In the genomic region with DNA sequence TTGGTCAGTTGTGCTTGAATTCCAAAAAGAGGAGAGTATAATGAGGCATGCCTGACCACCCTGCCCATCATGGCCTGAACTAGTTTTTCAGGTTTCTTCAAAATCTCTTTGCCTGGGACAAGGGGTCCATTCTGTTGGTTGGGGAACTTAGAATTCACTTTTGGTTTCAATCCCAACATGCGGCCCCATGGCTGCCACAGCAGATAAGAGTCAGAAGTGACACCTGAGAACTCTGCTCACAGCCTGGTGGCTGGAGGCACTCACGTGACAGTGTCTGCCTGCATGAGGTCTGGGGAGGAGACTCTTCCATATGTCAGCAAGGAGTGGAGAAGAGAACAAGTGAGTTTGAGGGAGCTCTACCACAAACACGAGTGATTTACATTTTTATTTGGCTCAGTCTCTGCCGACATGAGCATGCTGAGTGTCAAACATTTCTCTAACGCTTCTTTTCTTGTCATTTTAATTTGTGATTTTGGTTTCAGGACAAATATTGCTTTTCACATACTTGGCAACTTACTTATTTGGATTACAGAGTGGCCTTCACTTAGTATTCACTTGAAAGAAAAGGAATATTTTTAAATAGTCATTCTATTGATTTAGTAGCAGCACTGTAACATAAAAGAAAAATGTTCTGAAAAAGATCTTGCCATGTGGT, we compare ENCODE assay signal across 19 cellular contexts.
A peak's percentile ranks its signal among the peaks of the same experiment; 100 is the strongest.
DNase-seq lines count a peak whose midpoint lies in the region; ATAC-seq and TF ChIP-seq lines count a peak whose summit lies in the region.
"Had no signal": no experiment of that assay in that cellular context is flagged by ENCODE, and none has a peak within 500 bp of the region (broad histone marks: within the 10 kb centered on the region; RNA-seq: fewer than 3 reads in every experiment).

No MANE protein-coding gene starts in this region.

- DNase-seq in body of pancreas: peak in 3 of 4 donors; percentile 23 to 49 (median 33)
- DNase-seq in thyroid gland: peak; percentile 55 to 60
- DNase-seq in SK-N-SH: no peak
- DNase-seq in globus pallidus (ENCODE audit: low spot score): no peak
- no peak for DNase-seq in activated naive CD4-positive, alpha-beta T cell treated with anti-CD3 and anti-CD28 coated beads, Interleukin-2, amount 50 U/mL, for 72 hours (ENCODE audit: low spot score in 2 of 2)
- DNase-seq: adrenal gland; BE2C; H9; head of caudate nucleus; KBM-7; NCI-H1105; nucleus accumbens; stimulated activated CD4-positive, alpha-beta T cell treated with anti-CD3 and anti-CD28 coated beads, Interleukin-4, amount 100 ng/mL, for 1 hour; testis had no signal

- no peaks in the 10 kb centered on the region for H4K20me1 ChIP-seq in SK-N-SH (ENCODE audit: insufficient read depth)

- no peaks in the 10 kb centered on the region for H3K9me2 ChIP-seq in SK-N-SH

- TF ChIP-seq CTCF in body of pancreas (IDR thresholded peaks at IDR 0.05) (no peak), thyroid gland (IDR thresholded peaks at IDR 0.05) (no peak), SK-N-SH (IDR thresholded peaks at IDR 0.05) (no peak)

- intact Hi-C loops in body of pancreas (cut with DNase I): no loop called here
- intact Hi-C loops in thyroid gland (cut with DNase I): no loop called here

- H3K27me3 ChIP-seq in body of pancreas (no peaks in the 10 kb centered on the region), thyroid gland (no peaks in the 10 kb centered on the region), SK-N-SH (ENCODE audit: insufficient read depth) (peaks cover 5% of the 10 kb centered on the region; the same call in 1 of the 2 replicates)
- H3K27me3 ChIP-seq: adrenal gland, testis had no signal

- H3K9me3 ChIP-seq in body of pancreas: no peaks in the 10 kb centered on the region
- no peaks in the 10 kb centered on the region for H3K9me3 ChIP-seq in thyroid gland
- H3K9me3 ChIP-seq in SK-N-SH: no peaks in the 10 kb centered on the region
- H3K9me3 ChIP-seq: adrenal gland, BE2C, testis had no signal

- H3K36me3 Mint-ChIP-seq in activated naive CD4-positive, alpha-beta T cell treated with anti-CD3 and anti-CD28 coated beads, Interleukin-2, amount 50 U/mL, for 72 hours: peaks cover 0 to 4% of the 10 kb centered on the region in 2 donors

- no peak overlapping the region for H2AFZ ChIP-seq in SK-N-SH (ENCODE audit: low read depth)

- no peak overlapping the region for H3K4me2 ChIP-seq in SK-N-SH

- no peaks in the 10 kb centered on the region for H3F3A ChIP-seq in SK-N-SH (replicated peaks; ENCODE audit: insufficient read depth)

- no peak overlapping the region for H3K9ac ChIP-seq in SK-N-SH

- H3K4me3 ChIP-seq in body of pancreas (no peak overlapping the region), thyroid gland (replicated peaks in 1 of 3) (no peak overlapping the region), SK-N-SH (ENCODE audit: low read depth in 2 of 2, low read length in 1 of 2) (no peak overlapping the region)
- H3K4me3 ChIP-seq: adrenal gland, testis had no signal

- TF ChIP-seq EP300 in SK-N-SH (IDR thresholded peaks at IDR 0.05; ENCODE audit: borderline replicate concordance in 1 of 2, low read depth in 1 of 2, low read length in 1 of 2): no peak

- no peaks in the 10 kb centered on the region for H3K79me2 ChIP-seq in SK-N-SH (ENCODE audit: insufficient read depth)

- POLR2A ChIA-PET in SK-N-SH (lab: Yijun Ruan, JAX): no interaction called here

- TF ChIP-seq POLR2A in body of pancreas (IDR thresholded peaks at IDR 0.05) (no peak), thyroid gland (IDR thresholded peaks at IDR 0.05) (no peak)

- H3K9me3 Mint-ChIP-seq in activated naive CD4-positive, alpha-beta T cell treated with anti-CD3 and anti-CD28 coated beads, Interleukin-2, amount 50 U/mL, for 72 hours: peaks cover 0 to 14% of the 10 kb centered on the region in 2 donors

- H3K27ac Mint-ChIP-seq in activated naive CD4-positive, alpha-beta T cell treated with anti-CD3 and anti-CD28 coated beads, Interleukin-2, amount 50 U/mL, for 72 hours: no peak overlapping the region
- H3K27ac Mint-ChIP-seq: H9; T-helper 1 cell treated with Interleukin-12 subunit alpha and Interleukin-12 subunit beta and Interleukin-4 antibody, amounts not matched to agents 30 μg/mL and 1 μg/mL, for 36 hours had no signal

- peak; percentile 85 for ATAC-seq in GM19438 (IDR thresholded peaks at IDR 0.05; ENCODE audit: low read depth, unreplicated experiment)
- ATAC-seq in HG03521 (IDR thresholded peaks at IDR 0.05; ENCODE audit: unreplicated experiment): peak; percentile 62
- peak; percentile 82 for ATAC-seq in body of pancreas
- no peak for ATAC-seq in activated naive CD4-positive, alpha-beta T cell treated with anti-CD3 and anti-CD28 coated beads, Interleukin-2, amount 50 U/mL, for 72 hours
- ATAC-seq: activated CD4-positive, CD25-positive, alpha-beta regulatory T cell treated with anti-CD3 and anti-CD28 coated beads, Interleukin-2, amount 50 U/mL, for 24 hours; Right ventricle myocardium inferior had no signal

- TF ChIP-seq RAD21 in SK-N-SH (IDR thresholded peaks at IDR 0.05; ENCODE audit: low read length): no peak

- CTCF ChIA-PET in SK-N-SH (lab: Yijun Ruan, JAX): no interaction called here

- H3K27ac ChIP-seq in body of pancreas: no peak overlapping the region
- H3K27ac ChIP-seq in thyroid gland: peak overlapping the region in 2 of 3 donors; percentile 7 to 44
- no peak overlapping the region for H3K27ac ChIP-seq in SK-N-SH (ENCODE audit: low read depth in 2 of 2, low read length in 1 of 2)
- H3K27ac ChIP-seq: adrenal gland, testis had no signal

- peaks cover 13% of the 10 kb centered on the region for H3K4me1 ChIP-seq in body of pancreas
- peaks cover 8 to 13% of the 10 kb centered on the region in 2 donors for H3K4me1 ChIP-seq in thyroid gland
- H3K4me1 ChIP-seq in SK-N-SH (ENCODE audit: control insufficient read depth in 1 of 2, insufficient read depth in 2 of 2, low read depth in 1 of 2, low read length in 1 of 2): no peaks in the 10 kb centered on the region
- H3K4me1 ChIP-seq: BE2C, testis had no signal

- WGBS in body of pancreas, 2 donors: 22% methylated on average over 5 of the region's 5 CpGs
- WGBS in thyroid gland, 2 donors: 42 to 47% methylated on average over 5 of the region's 5 CpGs
- 21% methylated on average over 5 of the region's 5 CpGs for WGBS in SK-N-SH (ENCODE audit: low lambda C conversion rate)

- H3K36me3 ChIP-seq in body of pancreas (replicated peaks in 1 of 2; ENCODE audit: insufficient read depth in 1 of 2, low read depth in 2 of 2): no peaks in the 10 kb centered on the region
- no peaks in the 10 kb centered on the region for H3K36me3 ChIP-seq in thyroid gland
- no peaks in the 10 kb centered on the region for H3K36me3 ChIP-seq in SK-N-SH (replicated peaks in 1 of 2; ENCODE audit: control insufficient read depth in 1 of 2, insufficient read depth in 2 of 2, low read length in 1 of 2)
- H3K36me3 ChIP-seq: adrenal gland, BE2C had no signal

TF ChIP-seq in SK-N-SH, 30 proteins besides CTCF, POLR2A, EP300 and RAD21:
- no peak for TF ChIP-seq USF1 (IDR thresholded peaks at IDR 0.05; ENCODE audit: borderline replicate concordance, low read depth)
TF ChIP-seq in SK-N-SH: peak in this region for 0.

Comparison
In these comparisons a context has a peak if more than half of its experiments do, and no peak if none do; other contexts are left out.
1. ATAC-seq: peak in GM19438 (single experiment), HG03521 (single experiment) and body of pancreas (single experiment); none in activated naive CD4-positive, alpha-beta T cell treated with anti-CD3 and anti-CD28 coated beads, Interleukin-2, amount 50 U/mL, for 72 hours (0 of 2).
2. DNase-seq: peak in body of pancreas (3 of 4) and thyroid gland (2 of 2); none in SK-N-SH (single experiment), globus pallidus (single experiment) and activated naive CD4-positive, alpha-beta T cell treated with anti-CD3 and anti-CD28 coated beads, Interleukin-2, amount 50 U/mL, for 72 hours (0 of 2).
3. H3K27ac ChIP-seq: peak in thyroid gland (2 of 3); none in body of pancreas (0 of 4) and SK-N-SH (0 of 2).